Comparison of ENCODE assay signal across 23 cellular contexts in the genomic region with DNA sequence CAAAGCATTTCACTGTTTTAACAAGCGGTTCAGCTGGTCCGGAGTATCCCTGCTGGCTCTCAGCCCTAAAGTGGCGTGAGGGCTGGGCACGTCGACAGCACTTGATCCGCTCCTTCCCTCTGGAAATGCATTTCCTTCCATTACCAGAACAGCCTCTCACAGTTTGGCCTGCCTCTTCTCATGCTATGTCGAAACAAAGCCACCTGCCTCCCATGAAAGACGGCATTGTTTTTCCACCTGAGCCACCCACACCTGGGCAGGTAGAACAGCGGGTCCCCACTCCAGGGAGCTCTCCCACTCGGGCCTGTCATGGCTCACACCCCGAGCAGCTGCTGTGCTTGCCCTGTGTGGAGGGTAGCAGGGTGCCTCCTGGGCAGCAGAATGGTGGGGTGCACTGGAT.
DNase-seq lines count a peak whose midpoint lies in the region; ATAC-seq, FAIRE-seq and TF ChIP-seq lines count a peak whose summit lies in the region.
"Had no signal": no experiment of that assay in that cellular context is flagged by ENCODE, and none has a peak within 500 bp of the region (broad histone marks: within the 10 kb centered on the region; RNA-seq: fewer than 3 reads in every experiment).

No MANE protein-coding gene starts in this region.

- H3K4me1 ChIP-seq in prostate gland (replicated peaks) = no peaks in the 10 kb centered on the region
- H3K4me1 ChIP-seq: BLaER1, HAP-1 had no signal

- peaks cover 0 to 2% of the 10 kb centered on the region in 2 donors for H3K4me1 Mint-ChIP-seq in natural killer cell treated with Interleukin-12 subunit alpha and Interleukin-12 subunit beta and Interleukin-15 and Interleukin-18, amount 100 ng/mL, for 72 hours (ENCODE audit: low read depth in 2 of 2)
- H3K4me1 Mint-ChIP-seq: activated T-helper 17 cell treated with anti-CD3 and anti-CD28 coated beads, Interleukin-2, amount 50 U/mL, for 72 hours; central memory CD8-positive, alpha-beta T cell had no signal

- peak overlapping the region in 1 of 2 donors; percentile 60 for H3K27ac ChIP-seq in prostate gland
- H3K27ac ChIP-seq: 22Rv1, BLaER1 had no signal

- H3K9me3 ChIP-seq in prostate gland = no peaks in the 10 kb centered on the region
- H3K9me3 ChIP-seq: HAP-1 had no signal

- ATAC-seq in natural killer cell treated with Interleukin-12 subunit alpha and Interleukin-12 subunit beta and Interleukin-15 and Interleukin-18, amount 100 ng/mL, for 72 hours = no peak
- ATAC-seq: activated T-helper 17 cell treated with anti-CD3 and anti-CD28 coated beads, Interleukin-2, amount 50 U/mL, for 72 hours; stimulated activated naive B cell treated with anti-CD40 and anti-IgM and Interleukin-4, amounts not matched to agents 10 μg/mL and 1 μg/mL and 100 μg/mL, for 72 hours had no signal

- no peak for TF ChIP-seq POLR2A in prostate gland (IDR thresholded peaks at IDR 0.05)

- no peaks in the 10 kb centered on the region for H3K9me3 Mint-ChIP-seq in natural killer cell treated with Interleukin-12 subunit alpha and Interleukin-12 subunit beta and Interleukin-15 and Interleukin-18, amount 100 ng/mL, for 72 hours
- H3K9me3 Mint-ChIP-seq: activated T-helper 17 cell treated with anti-CD3 and anti-CD28 coated beads, Interleukin-2, amount 50 U/mL, for 72 hours; central memory CD8-positive, alpha-beta T cell; T-helper 1 cell treated with Interleukin-12 subunit alpha and Interleukin-12 subunit beta and Interleukin-4 antibody, amounts not matched to agents 30 μg/mL and 1 μg/mL, for 36 hours had no signal

- no peaks in the 10 kb centered on the region for H3K27me3 ChIP-seq in bronchial epithelial cell (ENCODE audit: control insufficient read depth, insufficient read depth, low read length)
- H3K27me3 ChIP-seq in prostate gland (replicated peaks; ENCODE audit: insufficient read depth) = no peaks in the 10 kb centered on the region
- H3K27me3 ChIP-seq: BLaER1 had no signal

- no peaks in the 10 kb centered on the region for H3K36me3 Mint-ChIP-seq in natural killer cell treated with Interleukin-12 subunit alpha and Interleukin-12 subunit beta and Interleukin-15 and Interleukin-18, amount 100 ng/mL, for 72 hours

- H3K4me3 Mint-ChIP-seq in natural killer cell treated with Interleukin-12 subunit alpha and Interleukin-12 subunit beta and Interleukin-15 and Interleukin-18, amount 100 ng/mL, for 72 hours = no peak overlapping the region
- H3K4me3 Mint-ChIP-seq: activated B cell treated with CpG ODN at 0.5 μM for 24 hours; activated T-helper 17 cell treated with anti-CD3 and anti-CD28 coated beads, Interleukin-2, amount 50 U/mL, for 72 hours; central memory CD8-positive, alpha-beta T cell; nephron; stimulated activated naive B cell treated with anti-CD40 and anti-IgM and Interleukin-4, amounts not matched to agents 10 μg/mL and 1 μg/mL and 100 μg/mL, for 72 hours; T-helper 1 cell treated with Interleukin-12 subunit alpha and Interleukin-12 subunit beta and Interleukin-4 antibody, amounts not matched to agents 30 μg/mL and 1 μg/mL, for 36 hours had no signal

- TF ChIP-seq CTCF in bronchial epithelial cell (IDR thresholded peaks at IDR 0.05; ENCODE audit: insufficient read depth, low read length, severe bottlenecking) (no peak), prostate gland (IDR thresholded peaks at IDR 0.05) (no peak)

- peaks cover 0 to 2% of the 10 kb centered on the region in 2 donors for H3K27me3 Mint-ChIP-seq in natural killer cell treated with Interleukin-12 subunit alpha and Interleukin-12 subunit beta and Interleukin-15 and Interleukin-18, amount 100 ng/mL, for 72 hours
- H3K27me3 Mint-ChIP-seq: activated B cell treated with CpG ODN at 0.5 μM for 24 hours had no signal

- WGBS in prostate gland = 52% methylated on average over 11 of the region's 11 CpGs

- no peak overlapping the region for H3K27ac Mint-ChIP-seq in natural killer cell treated with Interleukin-12 subunit alpha and Interleukin-12 subunit beta and Interleukin-15 and Interleukin-18, amount 100 ng/mL, for 72 hours
- H3K27ac Mint-ChIP-seq: activated B cell treated with CpG ODN at 0.5 μM for 24 hours; activated T-helper 17 cell treated with anti-CD3 and anti-CD28 coated beads, Interleukin-2, amount 50 U/mL, for 72 hours; nephron; stimulated activated naive B cell treated with anti-CD40 and anti-IgM and Interleukin-4, amounts not matched to agents 10 μg/mL and 1 μg/mL and 100 μg/mL, for 72 hours; T-helper 1 cell treated with Interleukin-12 subunit alpha and Interleukin-12 subunit beta and Interleukin-4 antibody, amounts not matched to agents 30 μg/mL and 1 μg/mL, for 36 hours had no signal

- intact Hi-C loops in prostate gland (cut with DNase I) = no loop called here

- H3K36me3 ChIP-seq in bronchial epithelial cell (ENCODE audit: control insufficient read depth, insufficient read depth, low read length) (no peaks in the 10 kb centered on the region), prostate gland (no peaks in the 10 kb centered on the region)
- H3K36me3 ChIP-seq: BLaER1, HAP-1 had no signal

- H3K4me3 ChIP-seq in bronchial epithelial cell (ENCODE audit: low read depth, low read length) = no peak overlapping the region
- no peak overlapping the region for H3K4me3 ChIP-seq in prostate gland
- H3K4me3 ChIP-seq: BLaER1, HAP-1 had no signal

- peak; percentile 28 for FAIRE-seq in bronchial epithelial cell (lab: Jason Lieb, UNC)

- peak; percentile 28 for DNase-seq in DMS53 (lab: John Stamatoyannopoulos, UW)
- DNase-seq in DMS53 treated with DMSO at 0.1 percent for 48 hours (lab: John Stamatoyannopoulos, UW; ENCODE audit: unreplicated experiment) = no peak
- peak; percentile 56 for DNase-seq in NCI-H187 treated with DMSO at 0.1 percent for 48 hours (lab: John Stamatoyannopoulos, UW)
- DNase-seq in bronchial epithelial cell (ENCODE audit: low read depth) = peak; percentile 21
- DNase-seq in prostate gland (ENCODE audit: low spot score) = peak; percentile 68
- DNase-seq in activated CD4-positive, alpha-beta T cell treated with anti-CD3 and anti-CD28 coated beads, Interleukin-2, amount 50 U/mL, for 1 hour = no peak
- no peak for DNase-seq in HK-2 (ENCODE audit: unreplicated experiment)
- DNase-seq in natural killer cell treated with Interleukin-12 subunit alpha and Interleukin-12 subunit beta and Interleukin-15 and Interleukin-18, amount 100 ng/mL, for 72 hours (ENCODE audit: low spot score) = no peak
- DNase-seq: activated B cell treated with CpG ODN at 0.5 μM for 24 hours; amniotic stem cell; effector CD4-positive, alpha-beta T cell; Karpas-422; NCI-H1930; Right ventricle myocardium superior; stimulated activated CD4-positive, alpha-beta T cell treated with anti-CD3 and anti-CD28 coated beads, Interleukin-15, amount 100 ng/mL, for 24 hours; stimulated activated naive B cell treated with anti-CD40 and anti-IgM and Interleukin-4, amounts not matched to agents 10 μg/mL and 1 μg/mL and 100 μg/mL, for 72 hours had no signal

Comparison
In these comparisons a context has a peak if more than half of its experiments do, and no peak if none do; other contexts are left out.
1. DNase-seq: peak in DMS53 (single experiment), NCI-H187 treated with DMSO at 0.1 percent for 48 hours (single experiment), bronchial epithelial cell (single experiment) and prostate gland (single experiment); none in DMS53 treated with DMSO at 0.1 percent for 48 hours (single experiment), activated CD4-positive, alpha-beta T cell treated with anti-CD3 and anti-CD28 coated beads, Interleukin-2, amount 50 U/mL, for 1 hour (single experiment), HK-2 (single experiment) and natural killer cell treated with Interleukin-12 subunit alpha and Interleukin-12 subunit beta and Interleukin-15 and Interleukin-18, amount 100 ng/mL, for 72 hours (single experiment).